Comparison of ENCODE assay signal across 15 cellular contexts in the genomic region with DNA sequence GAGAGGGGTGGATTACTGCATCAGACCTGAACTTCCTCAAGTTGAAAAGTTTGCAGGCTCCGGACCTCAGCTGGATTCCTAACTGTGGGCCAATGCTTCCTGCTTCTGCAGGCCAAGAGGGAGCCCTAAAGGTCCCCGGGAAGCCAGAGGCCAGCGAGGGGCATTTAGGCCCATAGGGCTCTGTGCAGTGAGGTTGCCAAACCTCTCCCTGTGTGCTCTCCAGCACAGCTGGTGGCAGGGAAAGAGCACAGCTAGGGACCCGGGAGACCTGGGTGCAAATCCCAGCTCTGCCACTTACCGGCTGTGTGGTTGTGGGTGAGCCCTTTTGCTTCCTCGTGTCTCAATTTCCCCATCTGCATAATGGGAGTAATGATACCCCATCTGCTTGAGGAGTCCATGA.
DNase-seq lines count a peak whose midpoint lies in the region; ATAC-seq and TF ChIP-seq lines count a peak whose summit lies in the region.
"Had no signal": no experiment of that assay in that cellular context is flagged by ENCODE, and none has a peak within 500 bp of the region (broad histone marks: within the 10 kb centered on the region; RNA-seq: fewer than 3 reads in every experiment).

No MANE protein-coding gene starts in this region.

- H4K5ac ChIP-seq in mesendoderm (ENCODE audit: low read length) = no peak overlapping the region

- H3K56ac ChIP-seq in mesendoderm (ENCODE audit: low read length) = no peak overlapping the region

- intact Hi-C loops in aorta (cut with DNase I) (no loop called here), heart right ventricle (cut with DNase I) (no loop called here)

- H3K27ac Mint-ChIP-seq in activated naive CD4-positive, alpha-beta T cell treated with anti-CD3 and anti-CD28 coated beads, Interleukin-2, amount 10 ng/mL, durations not matched to agents 7 days and 5 days = no peak overlapping the region
- H3K27ac Mint-ChIP-seq: CD14-positive monocyte; CD4-positive, alpha-beta memory T cell; HFFc6 had no signal

- H3K27me3 Mint-ChIP-seq in activated naive CD4-positive, alpha-beta T cell treated with anti-CD3 and anti-CD28 coated beads, Interleukin-2, amount 10 ng/mL, durations not matched to agents 7 days and 5 days = peaks cover 67% of the 10 kb centered on the region

- H3K36me3 ChIP-seq in H7 (replicated peaks; ENCODE audit: control insufficient read depth, insufficient read depth, low read length) (no peaks in the 10 kb centered on the region), RWPE2 (ENCODE audit: low read depth) (no peaks in the 10 kb centered on the region), mesendoderm (ENCODE audit: control insufficient read depth, insufficient read depth, low read length) (no peaks in the 10 kb centered on the region), aorta (ENCODE audit: control insufficient read depth in 1 of 2, insufficient read depth in 2 of 2, low read length in 1 of 2) (no peaks in the 10 kb centered on the region), heart right ventricle (no peaks in the 10 kb centered on the region)
- H3K36me3 ChIP-seq: BLaER1, HAP-1 had no signal

- no peaks in the 10 kb centered on the region for H3K79me2 ChIP-seq in mesendoderm (ENCODE audit: control insufficient read depth, insufficient read depth, low read length)

- H3K4me3 Mint-ChIP-seq in activated naive CD4-positive, alpha-beta T cell treated with anti-CD3 and anti-CD28 coated beads, Interleukin-2, amount 10 ng/mL, durations not matched to agents 7 days and 5 days = no peak overlapping the region
- H3K4me3 Mint-ChIP-seq: CD14-positive monocyte; CD4-positive, alpha-beta memory T cell; HFFc6 had no signal

- H3K4me3 ChIP-seq in H7 (ENCODE audit: insufficient read depth, low read depth, low read length) = no peak overlapping the region
- no peak overlapping the region for H3K4me3 ChIP-seq in RWPE2 (ENCODE audit: severe bottlenecking)
- H3K4me3 ChIP-seq in mesendoderm (ENCODE audit: low read length) = no peak overlapping the region
- no peak overlapping the region for H3K4me3 ChIP-seq in aorta (ENCODE audit: low read length in 2 of 2)
- no peak overlapping the region for H3K4me3 ChIP-seq in heart right ventricle
- H3K4me3 ChIP-seq: BLaER1, HAP-1 had no signal

- H3K23ac ChIP-seq in mesendoderm (ENCODE audit: low read length) = peak overlapping the region; percentile 10

- H3K18ac ChIP-seq in mesendoderm (ENCODE audit: low read length) = no peak overlapping the region

- H3K27me3 ChIP-seq in H7 (ENCODE audit: control insufficient read depth, insufficient read depth, low read length) = 0 out of 2 replicates have a peak, but pooled peaks cover 2% of the 10 kb centered on the region
- H3K27me3 ChIP-seq in RWPE2 (ENCODE audit: insufficient read depth, poor library complexity, severe bottlenecking) = peaks cover 25% of the 10 kb centered on the region
- no peaks in the 10 kb centered on the region for H3K27me3 ChIP-seq in mesendoderm (ENCODE audit: insufficient read depth, low read length, poor library complexity)
- H3K27me3 ChIP-seq in aorta (ENCODE audit: control insufficient read depth in 1 of 2, insufficient read depth in 2 of 2, low read length in 1 of 2) = no peaks in the 10 kb centered on the region
- H3K27me3 ChIP-seq in heart right ventricle = peaks cover 0 to 97% (median 87%) of the 10 kb centered on the region in 7 donors

- H2BK120ac ChIP-seq in mesendoderm (ENCODE audit: low read depth, low read length) = no peak overlapping the region

- H2AK5ac ChIP-seq in mesendoderm (ENCODE audit: low read length) = no peak overlapping the region

- DNase-seq in H7 = peak; percentile 20
- DNase-seq in RWPE2 (ENCODE audit: low spot score) = no peak
- no peak for DNase-seq in mesendoderm
- DNase-seq in aorta = peak; percentile 5 to 6
- no peak for DNase-seq in heart right ventricle
- no peak for DNase-seq in AG08395 (ENCODE audit: low spot score)
- no peak for DNase-seq in activated naive CD4-positive, alpha-beta T cell treated with anti-CD3 and anti-CD28 coated beads, Interleukin-2, amount 10 ng/mL, durations not matched to agents 7 days and 5 days
- DNase-seq: CD4-positive, alpha-beta memory T cell; DMS79 treated with DMSO at 0.1 percent for 48 hours; GF-D8; HFFc6; KG1 had no signal

- H3K4me1 Mint-ChIP-seq in activated naive CD4-positive, alpha-beta T cell treated with anti-CD3 and anti-CD28 coated beads, Interleukin-2, amount 10 ng/mL, durations not matched to agents 7 days and 5 days = no peaks in the 10 kb centered on the region
- H3K4me1 Mint-ChIP-seq: CD14-positive monocyte; CD4-positive, alpha-beta memory T cell had no signal

- no peak overlapping the region for H4K8ac ChIP-seq in mesendoderm (ENCODE audit: low read depth, low read length)

- H3K27ac ChIP-seq in RWPE2 (ENCODE audit: poor library complexity, severe bottlenecking) (no peak overlapping the region), mesendoderm (ENCODE audit: low read depth, low read length) (no peak overlapping the region), aorta (ENCODE audit: low read depth in 1 of 2, low read length in 2 of 2) (no peak overlapping the region), heart right ventricle (no peak overlapping the region)
- H3K27ac ChIP-seq: BLaER1 had no signal

- TF ChIP-seq CTCF in RWPE2 (IDR thresholded peaks at IDR 0.05; ENCODE audit: poor library complexity, severe bottlenecking) (no peak), heart right ventricle (IDR thresholded peaks at IDR 0.05) (no peak)

- H3K9me3 Mint-ChIP-seq in activated naive CD4-positive, alpha-beta T cell treated with anti-CD3 and anti-CD28 coated beads, Interleukin-2, amount 10 ng/mL, durations not matched to agents 7 days and 5 days = no peaks in the 10 kb centered on the region
- H3K9me3 Mint-ChIP-seq: CD14-positive monocyte, HFFc6 had no signal

- no peak overlapping the region for H3K9ac ChIP-seq in mesendoderm (ENCODE audit: low read length)
- H3K9ac ChIP-seq: BLaER1 had no signal

- no peak overlapping the region for H3K4ac ChIP-seq in mesendoderm (ENCODE audit: low read depth, low read length)

- H3K79me1 ChIP-seq in mesendoderm (ENCODE audit: low read length) = no peaks in the 10 kb centered on the region

- H3K36me3 Mint-ChIP-seq in activated naive CD4-positive, alpha-beta T cell treated with anti-CD3 and anti-CD28 coated beads, Interleukin-2, amount 10 ng/mL, durations not matched to agents 7 days and 5 days = no peaks in the 10 kb centered on the region
- H3K36me3 Mint-ChIP-seq: CD14-positive monocyte; CD4-positive, alpha-beta memory T cell had no signal

- H3K4me1 ChIP-seq in RWPE2 (ENCODE audit: insufficient read depth, poor library complexity, severe bottlenecking) (no peaks in the 10 kb centered on the region), mesendoderm (ENCODE audit: control insufficient read depth, low read depth, low read length) (peaks cover 4% of the 10 kb centered on the region), aorta (ENCODE audit: control insufficient read depth in 1 of 2, insufficient read depth in 2 of 2, low read length in 2 of 2) (no peaks in the 10 kb centered on the region), heart right ventricle (no peaks in the 10 kb centered on the region)
- H3K4me1 ChIP-seq: HAP-1 had no signal

- H2BK5ac ChIP-seq in mesendoderm (ENCODE audit: low read length) = no peak overlapping the region

- H3K9me3 ChIP-seq in RWPE2 (ENCODE audit: severe bottlenecking) (no peaks in the 10 kb centered on the region), aorta (ENCODE audit: control insufficient read depth, low read length) (no peaks in the 10 kb centered on the region), heart right ventricle (no peaks in the 10 kb centered on the region)
- H3K9me3 ChIP-seq: BLaER1, HAP-1 had no signal

- CTCF ChIA-PET in activated naive CD4-positive, alpha-beta T cell treated with anti-CD3 and anti-CD28 coated beads, Interleukin-2, amount 10 ng/mL, durations not matched to agents 7 days and 5 days (lab: Charles Lee) = no interaction called here

- H2BK15ac ChIP-seq in mesendoderm (replicated peaks; ENCODE audit: low read depth) = no peak overlapping the region

- no peak overlapping the region for H3K4me2 ChIP-seq in mesendoderm (ENCODE audit: low read length)

- ATAC-seq in RWPE2 (ENCODE audit: low read depth) (peak; percentile 16; the same call in 1 of the 3 replicates), aorta (ENCODE audit: low FRiP score) (no peak), heart right ventricle (no peak)

- WGBS in mesendoderm (ENCODE audit: extremely low coverage, insufficient coverage, low lambda C conversion rate) = no CpG with 5 or more reads among the region's 6 CpGs
- 63 to 69% methylated on average over 6 of the region's 6 CpGs for WGBS in aorta, 2 donors
- WGBS in heart right ventricle, 2 donors = 37 to 41% methylated on average over 6 of the region's 6 CpGs

Comparison
In these comparisons a context has a peak if more than half of its experiments do, and no peak if none do; other contexts are left out.
1. DNase-seq: peak in H7 (single experiment) and aorta (2 of 2); none in RWPE2 (single experiment), mesendoderm (single experiment), heart right ventricle (0 of 2), AG08395 (single experiment) and activated naive CD4-positive, alpha-beta T cell treated with anti-CD3 and anti-CD28 coated beads, Interleukin-2, amount 10 ng/mL, durations not matched to agents 7 days and 5 days (single experiment).